Comparison of ENCODE assay signal across 20 cellular contexts in the genomic region with DNA sequence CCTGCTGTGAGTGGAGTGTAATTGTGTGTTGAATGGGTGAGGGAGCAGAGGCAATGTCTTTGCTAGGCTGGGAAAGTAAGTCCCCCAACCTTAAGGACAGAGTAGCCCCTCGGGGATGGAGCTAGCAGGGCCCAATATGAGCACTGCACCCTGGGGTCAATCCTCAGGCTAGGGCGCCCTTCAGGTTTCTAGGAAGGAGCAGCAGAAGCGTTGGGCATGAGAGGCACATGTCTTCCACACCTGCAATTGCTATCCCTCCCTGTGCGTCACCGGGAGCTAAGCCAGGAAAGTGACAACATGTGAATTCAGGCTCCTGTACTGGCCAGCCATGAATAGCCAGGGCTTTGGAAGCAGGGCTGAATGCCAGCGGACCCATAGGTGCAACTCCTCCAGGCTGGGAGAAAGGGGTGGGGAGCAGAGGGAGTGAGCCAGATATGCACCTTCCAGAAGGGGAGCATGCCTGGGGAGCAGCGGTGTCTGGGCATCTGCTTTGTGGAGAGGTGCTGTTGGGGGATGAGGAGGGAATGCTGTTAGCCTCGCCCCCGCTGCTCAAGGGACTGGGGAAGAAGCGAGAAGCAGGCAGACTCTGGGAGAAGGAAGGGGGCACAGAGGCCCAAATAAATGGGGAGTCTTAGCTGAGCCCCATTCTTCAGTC. TPM values are rescaled to one million over a fixed set of nuclear protein-coding genes. Genes with fewer than 3 reads are reported as not detected.
DNase-seq lines count a peak whose midpoint lies in the region; ATAC-seq and TF ChIP-seq lines count a peak whose summit lies in the region.
"Had no signal": no experiment of that assay in that cellular context is flagged by ENCODE, and none has a peak within 500 bp of the region (broad histone marks: within the 10 kb centered on the region; RNA-seq: fewer than 3 reads in every experiment).

No MANE protein-coding gene starts in this region.

- H3K36me3 ChIP-seq in tibial nerve, result no peaks in the 10 kb centered on the region
- H3K36me3 ChIP-seq: ascending aorta, transverse colon had no signal

- 48 to 63% methylated on average over 10 of the region's 10 CpGs for WGBS in tibial nerve, 2 donors

- no peaks in the 10 kb centered on the region for H3K36me3 Mint-ChIP-seq in nephron (ENCODE audit: low read depth)

- H3K4me1 ChIP-seq in tibial nerve, result peaks cover 0 to 84% (median 21%) of the 10 kb centered on the region in 4 donors

- peak overlapping the region; percentile 79 to 86 (median 86) for H3K4me3 Mint-ChIP-seq in nephron

- TF ChIP-seq CTCF in epithelial cell of esophagus (IDR thresholded peaks at IDR 0.05; ENCODE audit: insufficient read depth, low read depth, low read length, missing control alignments), result no peak
- TF ChIP-seq CTCF in nephron (IDR thresholded peaks at IDR 0.05; ENCODE audit: unreplicated experiment in 3 of 3), result no peak
- TF ChIP-seq CTCF in tibial nerve (IDR thresholded peaks at IDR 0.05), result no peak

- TF ChIP-seq EP300 in tibial nerve (IDR thresholded peaks at IDR 0.05), result no peak

- no peak overlapping the region for H3K4me3 ChIP-seq in epithelial cell of esophagus (ENCODE audit: low read length)
- peak overlapping the region in 1 of 4 donors; percentile 27 for H3K4me3 ChIP-seq in tibial nerve
- H3K4me3 ChIP-seq: coronary artery, transverse colon had no signal

- TF ChIP-seq POLR2A in tibial nerve (IDR thresholded peaks at IDR 0.05), result no peak
- no peak for TF ChIP-seq POLR2A in erythroblast (IDR thresholded peaks at IDR 0.05; ENCODE audit: low read length)

- H3K9me3 Mint-ChIP-seq in nephron, result no peaks in the 10 kb centered on the region

- ATAC-seq in HG02759 (IDR thresholded peaks at IDR 0.05; ENCODE audit: unreplicated experiment), result no peak
- ATAC-seq: left lobe of liver had no signal

- peak overlapping the region; percentile 91 to 95 (median 95) for H3K27ac Mint-ChIP-seq in nephron

- H3K27ac ChIP-seq in tibial nerve, result peak overlapping the region in 3 of 4 donors; percentile 66 to 83 (median 68)
- H3K27ac ChIP-seq: ascending aorta, transverse colon had no signal

- H3K4me1 Mint-ChIP-seq in nephron, result peaks cover 89% of the 10 kb centered on the region

- H3K9me3 ChIP-seq in tibial nerve, result no peaks in the 10 kb centered on the region
- H3K9me3 ChIP-seq: ascending aorta, transverse colon had no signal

- DNase-seq in DMS79 treated with DMSO at 0.1 percent for 48 hours (lab: John Stamatoyannopoulos, UW) (peak; percentile 26), DMS79 (lab: John Stamatoyannopoulos, UW) (no peak), epithelial cell of esophagus (ENCODE audit: low read depth) (peak; percentile 63), tibial nerve (ENCODE audit: low spot score in 2 of 2) (peak; percentile 61 to 66), NCI-H2081 treated with DMSO at 0.1 percent for 48 hours (lab: John Stamatoyannopoulos, UW) (no peak), erythroblast (lab: John Stamatoyannopoulos, UW) (no peak)
- DNase-seq: activated effector memory CD4-positive, alpha-beta T cell treated with anti-CD3 and anti-CD28 coated beads, Interleukin-2, amount 50 U/mL, for 16 hours; C1 segment of cervical spinal cord; DND-41; hippocampal formation; Karpas-422; NCI-H187; NCI-H526; stimulated activated CD4-positive, alpha-beta T cell treated with anti-CD3 and anti-CD28 coated beads, Interleukin-4, amount 100 ng/mL, for 24 hours; transverse colon had no signal

- peaks cover 0 to 2% of the 10 kb centered on the region in 2 donors for H3K27me3 ChIP-seq in tibial nerve
- H3K27me3 ChIP-seq: ascending aorta had no signal

- H3K27me3 Mint-ChIP-seq in nephron (ENCODE audit: low read depth), result peaks cover 4% of the 10 kb centered on the region

RNA-seq across cellular contexts. Expression of a gene that starts 6.0 kb away (rescaled TPM):
- 1 to 10 TPM; 1.4 to 2.7 (median 1.7) TPM for total RNA-seq in tibial nerve
- total RNA-seq: ascending aorta, left lobe of liver had no signal

RNA-seq across cellular contexts. Expression of a gene that starts 10.6 kb away (rescaled TPM):
- total RNA-seq in tibial nerve, result 10 to 100 TPM in 1 of 4 donors, 1 to 10 TPM in 3; 3.6 to 17.3 (median 7.2) TPM
- total RNA-seq: left lobe of liver had no signal

RNA-seq across cellular contexts. Expression of a gene that starts 14.7 kb away (rescaled TPM):
- total RNA-seq in tibial nerve, result 1 to 10 TPM; 2.7 to 8.1 (median 4.1) TPM

RNA-seq across cellular contexts. Expression of a gene that starts 30.1 kb away (rescaled TPM):
- 1 to 10 TPM in 3 of 4 donors, under 1 TPM in 1; 0.98 to 2.3 (median 2.0) TPM for total RNA-seq in tibial nerve
- total RNA-seq: left lobe of liver, transverse colon had no signal

RNA-seq across cellular contexts. Expression of a gene that starts 38.9 kb away (rescaled TPM):
- total RNA-seq in tibial nerve, result 10 to 100 TPM in 1 of 4 donors, 1 to 10 TPM in 3; 4.4 to 10.5 (median 7.9) TPM
- total RNA-seq: left lobe of liver, transverse colon had no signal

Comparison
In these comparisons a context has a peak if more than half of its experiments do, and no peak if none do; other contexts are left out.
1. DNase-seq: peak in DMS79 treated with DMSO at 0.1 percent for 48 hours (single experiment), epithelial cell of esophagus (single experiment) and tibial nerve (2 of 2); none in DMS79 (single experiment), NCI-H2081 treated with DMSO at 0.1 percent for 48 hours (single experiment) and erythroblast (0 of 2).